ENCODE assay signal across 1 cellular context in the genomic region with DNA sequence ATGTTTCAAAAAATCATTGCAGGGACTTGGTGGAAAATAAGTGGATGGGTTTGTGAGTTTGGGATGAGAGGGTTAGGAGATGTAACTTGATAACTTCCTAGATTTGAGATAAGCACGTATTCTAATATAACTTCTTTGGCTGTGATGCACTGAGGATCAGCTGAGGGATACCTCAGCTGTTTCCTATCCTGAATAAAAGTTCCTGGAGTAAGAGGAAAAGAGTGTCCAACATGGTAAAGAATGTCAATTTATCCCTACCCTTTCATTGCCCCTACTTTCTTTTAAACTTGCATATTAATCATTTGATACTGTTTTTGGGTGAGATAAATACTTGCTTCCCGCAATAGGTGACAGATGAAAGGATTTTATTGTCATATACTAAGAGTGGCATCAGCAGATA.
TF ChIP-seq lines count a peak whose summit lies in the region.

No MANE protein-coding gene starts in this region.

TF ChIP-seq in H1, 55 proteins besides CTCF, POLR2A, EP300 and RAD21:
- TF ChIP-seq CBX5 (IDR thresholded peaks at IDR 0.05; ENCODE audit: low read depth, low read length) (no peak), SIN3A (conservative IDR thresholded peaks at IDR 0.05 in 1 of 2, IDR thresholded peaks at IDR 0.05 in 1 of 2; ENCODE audit: low read depth in 1 of 2, low read length in 2 of 2) (no peak), JUN (IDR thresholded peaks at IDR 0.05; ENCODE audit: low read depth, low read length) (no peak), BCL11A (IDR thresholded peaks at IDR 0.05; ENCODE audit: low read depth in 2 of 2, low read length in 2 of 2) (no peak), RBBP5 (IDR thresholded peaks at IDR 0.05; ENCODE audit: borderline replicate concordance, low read depth, low read length) (no peak), CREB1 (IDR thresholded peaks at IDR 0.05) (no peak), SUZ12 (IDR thresholded peaks at IDR 0.05; ENCODE audit: low read length) (no peak), ASH2L (IDR thresholded peaks at IDR 0.05; ENCODE audit: low read length) (no peak), E2F6 (IDR thresholded peaks at IDR 0.05) (no peak), RFX5 (IDR thresholded peaks at IDR 0.05; ENCODE audit: borderline replicate concordance, low read depth, low read length) (no peak)
- TF ChIP-seq, protein P1, sequence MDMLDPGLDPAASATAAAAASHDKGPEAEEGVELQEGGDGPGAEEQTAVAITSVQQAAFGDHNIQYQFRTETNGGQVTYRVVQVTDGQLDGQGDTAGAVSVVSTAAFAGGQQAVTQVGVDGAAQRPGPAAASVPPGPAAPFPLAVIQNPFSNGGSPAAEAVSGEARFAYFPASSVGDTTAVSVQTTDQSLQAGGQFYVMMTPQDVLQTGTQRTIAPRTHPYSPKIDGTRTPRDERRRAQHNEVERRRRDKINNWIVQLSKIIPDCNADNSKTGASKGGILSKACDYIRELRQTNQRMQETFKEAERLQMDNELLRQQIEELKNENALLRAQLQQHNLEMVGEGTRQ (IDR thresholded peaks at IDR 0.05; ENCODE audit: low read length), result no peak
- TF ChIP-seq, protein P2, sequence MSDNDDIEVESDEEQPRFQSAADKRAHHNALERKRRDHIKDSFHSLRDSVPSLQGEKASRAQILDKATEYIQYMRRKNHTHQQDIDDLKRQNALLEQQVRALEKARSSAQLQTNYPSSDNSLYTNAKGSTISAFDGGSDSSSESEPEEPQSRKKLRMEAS (IDR thresholded peaks at IDR 0.05), result no peak
